ENCODE assay signal across 11 cellular contexts in genomic region chr6:10451828-10452509, GRCh38. TPM values are rescaled to one million over a fixed set of nuclear protein-coding genes. Genes with fewer than 3 reads are reported as not detected.
DNase-seq lines count a peak whose midpoint lies in the region; ATAC-seq and TF ChIP-seq lines count a peak whose summit lies in the region.
"Had no signal": no experiment of that assay in that cellular context is flagged by ENCODE, and none has a peak within 500 bp of the region (broad histone marks: within the 10 kb centered on the region; RNA-seq: fewer than 3 reads in every experiment).

No MANE protein-coding gene starts in this region.

- no peaks in the 10 kb centered on the region for H3K27me3 Mint-ChIP-seq in mesothelial cell of epicardium (ENCODE audit: low read depth)

- H3K9me3 ChIP-seq in MG63, result no peaks in the 10 kb centered on the region
- H3K9me3 ChIP-seq in colonic mucosa, result no peaks in the 10 kb centered on the region
- H3K9me3 ChIP-seq: SJCRH30, transverse colon had no signal

- H3K4me1 Mint-ChIP-seq in mesothelial cell of epicardium, result peaks cover 11% of the 10 kb centered on the region

- no peaks in the 10 kb centered on the region for H3K36me3 Mint-ChIP-seq in mesothelial cell of epicardium

- ATAC-seq in GM18868 (IDR thresholded peaks at IDR 0.05; ENCODE audit: unreplicated experiment), result no peak

- TF ChIP-seq CTCF in cardiac fibroblast (IDR thresholded peaks at IDR 0.05; ENCODE audit: low read depth, low read length) (no peak), mesothelial cell of epicardium (IDR thresholded peaks at IDR 0.05; ENCODE audit: unreplicated experiment) (no peak), colonic mucosa (IDR thresholded peaks at IDR 0.05) (no peak)

- intact Hi-C loops in colonic mucosa (cut with DNase I), result no loop called here

- no peaks in the 10 kb centered on the region for H3K9me3 Mint-ChIP-seq in mesothelial cell of epicardium

- peak overlapping the region; percentile 65 for H3K27ac Mint-ChIP-seq in mesothelial cell of epicardium

- no peaks in the 10 kb centered on the region for H3K27me3 ChIP-seq in MG63
- no peaks in the 10 kb centered on the region for H3K27me3 ChIP-seq in colonic mucosa
- H3K27me3 ChIP-seq: SJCRH30 had no signal

- H3K4me3 ChIP-seq in MG63 (no peak overlapping the region), cardiac fibroblast (replicated peaks in 1 of 2; ENCODE audit: low read depth in 2 of 2, low read length in 2 of 2) (no peak overlapping the region), colonic mucosa (no peak overlapping the region)
- H3K4me3 ChIP-seq: SJCRH30, transverse colon had no signal

- H3K4me1 ChIP-seq in colonic mucosa, result no peaks in the 10 kb centered on the region
- H3K4me1 ChIP-seq: SJCRH30, transverse colon had no signal

- no peak overlapping the region for H3K4me3 Mint-ChIP-seq in mesothelial cell of epicardium

- H3K36me3 ChIP-seq in MG63 (no peaks in the 10 kb centered on the region), colonic mucosa (no peaks in the 10 kb centered on the region)
- H3K36me3 ChIP-seq: SJCRH30, transverse colon had no signal

- DNase-seq in AG08395 (ENCODE audit: low spot score) (peak; percentile 70), MG63 (peak; percentile 100), cardiac fibroblast (ENCODE audit: low read depth in 2 of 2) (peak; percentile 53 to 91), mesothelial cell of epicardium (ENCODE audit: low spot score in 2 of 2, unreplicated experiment in 2 of 2) (no peak), NCI-H510A (lab: John Stamatoyannopoulos, UW) (no peak), colonic mucosa (no peak)
- no peak for DNase-seq in stimulated activated CD4-positive, alpha-beta T cell treated with anti-CD3 and anti-CD28 coated beads, Interleukin-4, amount 100 ng/mL, for 4 hours
- DNase-seq: activated CD8-positive, alpha-beta memory T cell treated with anti-CD3 and anti-CD28 coated beads, Interleukin-2, amount 50 U/mL, for 4 hours; SJCRH30; transverse colon had no signal

- H3K27ac ChIP-seq in colonic mucosa, result no peak overlapping the region
- H3K27ac ChIP-seq: SJCRH30, transverse colon had no signal

- H3K9ac ChIP-seq in colonic mucosa (ENCODE audit: low read depth in 2 of 2, low read length in 2 of 2), result no peak overlapping the region

RNA-seq across cellular contexts. Expression of gene TFAP2A, which starts 37.1 kb away (rescaled TPM):
- 9.5 and 14.8 TPM in 2 replicates for total RNA-seq in MG63 (2014; rRNA removed; shearing (Covaris generic); ENCODE audit: low replicate concordance)
- total RNA-seq in mesothelial cell of epicardium (62.4 to 63.5 TPM (median 63.4 TPM) in 3 replicates), colonic mucosa (under 1 TPM; 0.27 to 0.99 TPM)
- total RNA-seq: transverse colon had no signal

Comparison
In these comparisons a context has a peak if more than half of its experiments do, and no peak if none do; other contexts are left out.
1. DNase-seq: peak in AG08395 (single experiment), MG63 (single experiment) and cardiac fibroblast (2 of 2); none in mesothelial cell of epicardium (0 of 2), stimulated activated CD4-positive, alpha-beta T cell treated with anti-CD3 and anti-CD28 coated beads, Interleukin-4, amount 100 ng/mL, for 4 hours (0 of 2), NCI-H510A (single experiment) and colonic mucosa (single experiment).